9 cellular contexts compared by ENCODE assay signal in genomic region chr10:110420401-110421193, GRCh38.
DNase-seq lines count a peak whose midpoint lies in the region; ATAC-seq and TF ChIP-seq lines count a peak whose summit lies in the region.
"Had no signal": no experiment of that assay in that cellular context is flagged by ENCODE, and none has a peak within 500 bp of the region (broad histone marks: within the 10 kb centered on the region; RNA-seq: fewer than 3 reads in every experiment).

No MANE protein-coding gene starts in this region.

- H3K4me3 ChIP-seq in DOHH2 (ENCODE audit: low read length) (peak overlapping the region; percentile 25; the same call in 1 of the 2 replicates), adipocyte (ENCODE audit: low read length) (no peak overlapping the region), SJCRH30 (no peak overlapping the region)
- H3K4me3 ChIP-seq: mucosa of descending colon had no signal

- H3K4me1 ChIP-seq in DOHH2 (ENCODE audit: control insufficient read depth, low read length) = peaks cover 51% of the 10 kb centered on the region
- peaks cover 16% of the 10 kb centered on the region for H3K4me1 ChIP-seq in adipocyte (ENCODE audit: control insufficient read depth, insufficient read depth, low read length)
- H3K4me1 ChIP-seq in SJCRH30 = no peaks in the 10 kb centered on the region; the same call in none of the 2 replicates

- H3K9ac ChIP-seq in adipocyte (ENCODE audit: low read length) = no peak overlapping the region

- H3K27ac ChIP-seq in DOHH2 (ENCODE audit: low read depth, low read length) (peak overlapping the region; percentile 32; the same call in 1 of the 2 replicates), SJCRH30 (no peak overlapping the region)

- no peaks in the 10 kb centered on the region for H3F3A ChIP-seq in DOHH2 (ENCODE audit: control insufficient read depth, insufficient read depth)

- H3K36me3 ChIP-seq in DOHH2 (ENCODE audit: control insufficient read depth, low read length) (no peaks in the 10 kb centered on the region), adipocyte (ENCODE audit: control insufficient read depth, insufficient read depth, low read length, severe bottlenecking) (no peaks in the 10 kb centered on the region), SJCRH30 (no peaks in the 10 kb centered on the region)

- peaks cover 4 to 19% (median 7%) of the 10 kb centered on the region in 3 donors for H3K27me3 Mint-ChIP-seq in naive B cell

- no peaks in the 10 kb centered on the region for H3K9me2 ChIP-seq in DOHH2 (replicated peaks; ENCODE audit: control insufficient read depth, low read length)

- H3K27ac Mint-ChIP-seq in naive B cell = peak overlapping the region in 4 of 6 donors; percentile 19 to 91 (median 70)

- H3K9me3 ChIP-seq in DOHH2 (ENCODE audit: control insufficient read depth, insufficient read depth, low read length) (no peaks in the 10 kb centered on the region), adipocyte (ENCODE audit: control insufficient read depth, low read length) (peaks cover 4% of the 10 kb centered on the region), SJCRH30 (replicated peaks) (no peaks in the 10 kb centered on the region)
- H3K9me3 ChIP-seq: mucosa of descending colon had no signal

- no peaks in the 10 kb centered on the region for H4K20me1 ChIP-seq in DOHH2 (ENCODE audit: control insufficient read depth, insufficient read depth, low read depth, low read length)

- H3K9me3 Mint-ChIP-seq in naive B cell = no peaks in the 10 kb centered on the region

- no peaks in the 10 kb centered on the region for H3K79me2 ChIP-seq in DOHH2 (ENCODE audit: control insufficient read depth, low read length)

- H3K36me3 Mint-ChIP-seq in naive B cell = no peaks in the 10 kb centered on the region

- H3K4me2 ChIP-seq in DOHH2 (ENCODE audit: low read length) = peak overlapping the region; percentile 59

- H3K4me1 Mint-ChIP-seq in naive B cell = peaks cover 40 to 42% (median 40%) of the 10 kb centered on the region in 3 donors

- H3K4me3 Mint-ChIP-seq in naive B cell = peak overlapping the region in 3 of 8 donors; percentile 0 to 72 (median 69)

- DNase-seq in M059J (ENCODE audit: low read depth) (peak; percentile 85), adipocyte (ENCODE audit: low read depth) (peak; percentile 31), naive B cell (no peak), NCI-H128 (lab: John Stamatoyannopoulos, UW; ENCODE audit: unreplicated experiment) (no peak), SJCRH30 (no peak)
- DNase-seq: amniotic stem cell had no signal

- ATAC-seq in naive B cell (ENCODE audit: low read depth in 2 of 2) = peak; percentile 48 to 56
- no peak for ATAC-seq in HG03520 (IDR thresholded peaks at IDR 0.05; ENCODE audit: unreplicated experiment)
- ATAC-seq: mucosa of descending colon had no signal

- H3K27me3 ChIP-seq in DOHH2 (ENCODE audit: control insufficient read depth, low read length) (no peaks in the 10 kb centered on the region), adipocyte (replicated peaks; ENCODE audit: control insufficient read depth, insufficient read depth, low read length) (no peaks in the 10 kb centered on the region), SJCRH30 (no peaks in the 10 kb centered on the region)

- TF ChIP-seq CTCF in DOHH2 (IDR thresholded peaks at IDR 0.05; ENCODE audit: low read depth, low read length, poor library complexity, severe bottlenecking) = no peak

Comparison
In these comparisons a context has a peak if more than half of its experiments do, and no peak if none do; other contexts are left out.
1. DNase-seq: peak in M059J (single experiment) and adipocyte (single experiment); none in naive B cell (single experiment), NCI-H128 (single experiment) and SJCRH30 (0 of 2).